1 cellular context compared by ENCODE assay signal in the genomic region with DNA sequence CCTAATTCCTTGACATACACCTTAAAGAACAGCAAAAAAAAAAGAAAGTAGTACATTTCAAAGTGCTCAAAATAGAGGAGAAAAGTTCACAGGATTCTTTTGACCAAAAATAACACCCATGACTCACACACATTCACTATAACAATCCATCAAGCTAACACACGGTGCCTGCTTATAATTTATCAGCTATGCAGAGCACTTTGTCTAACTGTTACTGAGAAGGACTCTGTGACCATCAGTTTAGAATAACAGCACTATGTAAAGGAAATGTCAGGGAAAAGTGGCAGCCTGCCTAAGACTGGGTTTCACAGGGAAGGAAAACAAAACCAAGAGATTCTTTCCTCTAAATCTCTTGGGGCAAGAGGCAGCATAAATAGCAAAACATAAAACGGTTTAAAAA.
TF ChIP-seq lines count a peak whose summit lies in the region.

No MANE protein-coding gene starts in this region.

TF ChIP-seq in IMR-90, 13 proteins besides CTCF, POLR2A, EP300 and RAD21 (continued from another document):
- no peak for TF ChIP-seq ELK1 (IDR thresholded peaks at IDR 0.05; ENCODE audit: borderline replicate concordance, low read depth, low read length)
- TF ChIP-seq CEBPB (IDR thresholded peaks at IDR 0.05; ENCODE audit: low read depth, low read length), result no peak
- TF ChIP-seq FOS (IDR thresholded peaks at IDR 0.05; ENCODE audit: low read depth, low read length), result peak; percentile 34; the same call in 1 of the 2 replicates
TF ChIP-seq in IMR-90: peak in this region for 1.
